Comparison of ENCODE assay signal across 20 cellular contexts in genomic region chr12:82124711-82125110, GRCh38.
DNase-seq lines count a peak whose midpoint lies in the region; ATAC-seq, FAIRE-seq and TF ChIP-seq lines count a peak whose summit lies in the region.
"Had no signal": no experiment of that assay in that cellular context is flagged by ENCODE, and none has a peak within 500 bp of the region (broad histone marks: within the 10 kb centered on the region; RNA-seq: fewer than 3 reads in every experiment).

No MANE protein-coding gene starts in this region.

- WGBS in mesenchymal stem cell: 33% methylated on average over 2 of the region's 2 CpGs

- no peak overlapping the region for H3K4me3 Mint-ChIP-seq in activated T-cell treated with anti-CD3 and anti-CD28 coated beads, Interleukin-2, amount 50 U/mL, for 72 hours
- H3K4me3 Mint-ChIP-seq: activated naive CD4-positive, alpha-beta T cell treated with anti-CD3 and anti-CD28 coated beads for 36 hours; central memory CD8-positive, alpha-beta T cell; natural killer cell; T-helper 17 cell had no signal

- H3K4ac ChIP-seq in mesenchymal stem cell (ENCODE audit: low read depth in 1 of 2, low read length in 2 of 2): no peak overlapping the region

- H3K23ac ChIP-seq in mesenchymal stem cell (ENCODE audit: low read length in 2 of 2): no peak overlapping the region

- H3K18ac ChIP-seq in mesenchymal stem cell (ENCODE audit: low read depth in 1 of 2, low read length in 2 of 2): no peak overlapping the region

- no peak for ATAC-seq in activated T-cell treated with anti-CD3 and anti-CD28 coated beads, Interleukin-2, amount 50 U/mL, for 72 hours (replicated peaks in 1 of 2)
- ATAC-seq: natural killer cell, right cardiac atrium, T-helper 17 cell had no signal

- no peak overlapping the region for H2BK12ac ChIP-seq in mesenchymal stem cell (ENCODE audit: low read length in 2 of 2)

- H2AK5ac ChIP-seq in mesenchymal stem cell (ENCODE audit: low read length, severe bottlenecking): no peak overlapping the region

- no peaks in the 10 kb centered on the region for H3K27me3 Mint-ChIP-seq in activated T-cell treated with anti-CD3 and anti-CD28 coated beads, Interleukin-2, amount 50 U/mL, for 72 hours (ENCODE audit: low read depth)
- H3K27me3 Mint-ChIP-seq: central memory CD8-positive, alpha-beta T cell; T-helper 17 cell had no signal

- H2BK120ac ChIP-seq in mesenchymal stem cell (ENCODE audit: low read depth, low read length): no peak overlapping the region

- H3K27ac ChIP-seq in epithelial cell of prostate: no peak overlapping the region
- no peak overlapping the region for H3K27ac ChIP-seq in mesenchymal stem cell (ENCODE audit: low read length, poor library complexity, severe bottlenecking)
- no peak overlapping the region for H3K27ac ChIP-seq in right atrium auricular region
- H3K27ac ChIP-seq: tibial artery had no signal

- no peak overlapping the region for H3K27ac Mint-ChIP-seq in activated T-cell treated with anti-CD3 and anti-CD28 coated beads, Interleukin-2, amount 50 U/mL, for 72 hours
- H3K27ac Mint-ChIP-seq: activated naive CD4-positive, alpha-beta T cell treated with anti-CD3 and anti-CD28 coated beads for 36 hours; natural killer cell; T-helper 17 cell had no signal

- no peaks in the 10 kb centered on the region for H3K36me3 Mint-ChIP-seq in activated T-cell treated with anti-CD3 and anti-CD28 coated beads, Interleukin-2, amount 50 U/mL, for 72 hours (ENCODE audit: insufficient read depth in 2 of 2)
- H3K36me3 Mint-ChIP-seq: natural killer cell had no signal

- H2BK15ac ChIP-seq in mesenchymal stem cell (ENCODE audit: low read depth, poor library complexity, severe bottlenecking): no peak overlapping the region

- peaks cover 6 to 8% of the 10 kb centered on the region in 2 donors for H3K9me3 Mint-ChIP-seq in activated T-cell treated with anti-CD3 and anti-CD28 coated beads, Interleukin-2, amount 50 U/mL, for 72 hours
- H3K9me3 Mint-ChIP-seq: activated naive CD4-positive, alpha-beta T cell treated with anti-CD3 and anti-CD28 coated beads for 36 hours had no signal

- no peak overlapping the region for H3K4me2 ChIP-seq in mesenchymal stem cell (ENCODE audit: low read length, poor library complexity, severe bottlenecking)

- H2BK5ac ChIP-seq in mesenchymal stem cell (ENCODE audit: low read depth, low read length, poor library complexity, severe bottlenecking): no peak overlapping the region

- peaks cover 11% of the 10 kb centered on the region for H3K9me3 ChIP-seq in mesenchymal stem cell (ENCODE audit: control insufficient read depth, low read length)
- peaks cover 0 to 8% of the 10 kb centered on the region in 2 donors for H3K9me3 ChIP-seq in right atrium auricular region
- H3K9me3 ChIP-seq: tibial artery had no signal

- FAIRE-seq in urothelium cell line (lab: Jason Lieb, UNC): no peak
- FAIRE-seq: endothelial cell of umbilical vein, GM19239 had no signal

- H3K79me1 ChIP-seq in mesenchymal stem cell (replicated peaks; ENCODE audit: low read length, poor library complexity, severe bottlenecking): no peaks in the 10 kb centered on the region

- H3K36me3 ChIP-seq in mesenchymal stem cell (ENCODE audit: control insufficient read depth in 1 of 2, insufficient read depth in 2 of 2, low read depth in 1 of 2, low read length in 2 of 2): no peaks in the 10 kb centered on the region
- no peaks in the 10 kb centered on the region for H3K36me3 ChIP-seq in right atrium auricular region
- H3K36me3 ChIP-seq: tibial artery had no signal

- H4K91ac ChIP-seq in mesenchymal stem cell (ENCODE audit: low read length): no peak overlapping the region

- no peaks in the 10 kb centered on the region for H3K4me1 Mint-ChIP-seq in activated T-cell treated with anti-CD3 and anti-CD28 coated beads, Interleukin-2, amount 50 U/mL, for 72 hours (ENCODE audit: low read depth)
- H3K4me1 Mint-ChIP-seq: central memory CD8-positive, alpha-beta T cell; natural killer cell; T-helper 17 cell had no signal

- in situ Hi-C loops in Caki2 (cut with HindIII; ENCODE audit: low pct_unique_long_range_greater_than_20kb, low sequenced_read_pairs): no loop called here

- H3K9ac ChIP-seq in mesenchymal stem cell (ENCODE audit: low read length): peak overlapping the region; percentile 64

- no peak for TF ChIP-seq CTCF in right atrium auricular region (IDR thresholded peaks at IDR 0.05)

- H3K4me3 ChIP-seq in mesenchymal stem cell (ENCODE audit: insufficient read depth in 1 of 2, low read depth in 1 of 2, low read length in 2 of 2) (no peak overlapping the region), right atrium auricular region (no peak overlapping the region)
- H3K4me3 ChIP-seq: tibial artery had no signal

- no peak overlapping the region for H2AFZ ChIP-seq in mesenchymal stem cell (ENCODE audit: low read depth, low read length)

- H4K8ac ChIP-seq in mesenchymal stem cell (ENCODE audit: low read length): no peak overlapping the region

- H3K27me3 ChIP-seq in mesenchymal stem cell (ENCODE audit: control insufficient read depth in 1 of 2, insufficient read depth in 1 of 2, low read length in 2 of 2) (no peaks in the 10 kb centered on the region), right atrium auricular region (no peaks in the 10 kb centered on the region)
- H3K27me3 ChIP-seq: tibial artery had no signal

- peak; percentile 27 for DNase-seq in Caki2 (ENCODE audit: low read depth)
- DNase-seq in NCI-H446 treated with DMSO at 0.1 percent for 48 hours (lab: John Stamatoyannopoulos, UW): peak; percentile 86
- peak; percentile 22 for DNase-seq in epithelial cell of prostate (ENCODE audit: low read depth, low spot score)
- no peak for DNase-seq in mesenchymal stem cell
- DNase-seq in right atrium auricular region (ENCODE audit: low spot score): no peak
- no peak for DNase-seq in urothelium cell line (ENCODE audit: low spot score)
- DNase-seq in activated T-cell treated with anti-CD3 and anti-CD28 coated beads, Interleukin-2, amount 50 U/mL, for 72 hours: no peak
- no peak for DNase-seq in NCI-H1694 (lab: John Stamatoyannopoulos, UW)
- DNase-seq: activated CD4-positive, CD25-positive, alpha-beta regulatory T cell treated with anti-CD3 and anti-CD28 coated beads, Interleukin-2, amount 50 U/mL, for 72 hours; activated CD8-positive, alpha-beta memory T cell treated with anti-CD3 and anti-CD28 coated beads, Interleukin-2, amount 50 U/mL, for 48 hours; activated naive CD4-positive, alpha-beta T cell treated with anti-CD3 and anti-CD28 coated beads for 36 hours; natural killer cell; NCI-H2081 treated with DMSO at 0.1 percent for 48 hours; NCI-H748 treated with DMSO at 0.1 percent for 48 hours; right cardiac atrium; T-helper 17 cell; tibial artery had no signal

- H3K14ac ChIP-seq in mesenchymal stem cell (ENCODE audit: low read length in 2 of 2): no peak overlapping the region

- H3K4me1 ChIP-seq in mesenchymal stem cell (ENCODE audit: control insufficient read depth, insufficient read depth, low read depth, low read length) (no peaks in the 10 kb centered on the region), right atrium auricular region (no peaks in the 10 kb centered on the region)
- H3K4me1 ChIP-seq: tibial artery had no signal

Comparison
In these comparisons a context has a peak if more than half of its experiments do, and no peak if none do; other contexts are left out.
1. DNase-seq: peak in Caki2 (single experiment), NCI-H446 treated with DMSO at 0.1 percent for 48 hours (single experiment) and epithelial cell of prostate (single experiment); none in mesenchymal stem cell (single experiment), right atrium auricular region (single experiment), urothelium cell line (single experiment), activated T-cell treated with anti-CD3 and anti-CD28 coated beads, Interleukin-2, amount 50 U/mL, for 72 hours (0 of 2) and NCI-H1694 (single experiment).